Comparison of ENCODE assay signal across 8 cellular contexts in the genomic region with DNA sequence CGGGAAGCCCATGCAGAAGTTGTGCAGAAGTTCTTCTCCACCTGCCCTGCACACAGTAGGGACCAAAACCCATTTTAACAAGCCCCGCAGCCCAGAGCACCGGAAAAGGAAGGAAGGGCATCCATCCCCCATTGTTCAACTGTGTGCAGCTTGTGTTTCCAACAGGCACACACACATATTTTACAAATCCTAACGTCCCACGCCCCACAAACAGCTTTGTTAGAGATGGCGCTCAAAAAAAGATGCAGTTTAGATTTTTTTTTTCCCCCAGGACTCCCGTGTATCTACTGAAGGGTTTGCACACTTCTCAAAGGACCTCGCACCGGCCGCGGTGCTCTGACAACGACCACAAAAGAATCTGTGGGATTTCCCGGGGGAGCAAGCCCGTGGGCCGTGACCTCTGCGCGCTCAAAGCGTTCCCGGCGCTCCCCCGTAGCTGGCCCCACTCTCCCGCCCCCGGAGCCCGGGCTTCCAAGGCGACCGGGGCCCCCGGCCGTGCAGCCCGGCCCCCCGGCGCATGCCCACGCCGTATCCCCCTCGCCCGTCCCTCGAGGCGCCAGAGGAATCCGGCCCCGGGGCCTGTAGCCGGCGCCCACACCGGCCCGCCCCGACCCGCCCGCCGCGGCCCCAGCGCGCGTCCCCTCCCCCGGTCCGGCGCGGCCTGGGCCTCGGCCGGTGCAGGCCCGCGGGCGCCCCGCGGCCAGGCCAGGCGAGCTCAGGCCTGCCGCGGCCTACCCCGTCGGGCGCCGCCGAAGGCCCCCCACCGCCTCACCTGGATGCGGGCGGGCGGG. TPM values are rescaled to one million over a fixed set of nuclear protein-coding genes. Genes with fewer than 3 reads are reported as not detected.
DNase-seq lines count a peak whose midpoint lies in the region; ATAC-seq, FAIRE-seq and TF ChIP-seq lines count a peak whose summit lies in the region.

No MANE protein-coding gene starts in this region.

- no peak for FAIRE-seq in D721Med (lab: Jason Lieb, UNC)

- no peaks in the 10 kb centered on the region for H3K27me3 ChIP-seq in OCI-LY1 (ENCODE audit: insufficient read depth, low read length)

- peaks cover 24% of the 10 kb centered on the region; the same call in 1 of the 2 replicates for H3K36me3 ChIP-seq in OCI-LY1 (ENCODE audit: insufficient read depth, low read length)

- DNase-seq in DMS79 (lab: John Stamatoyannopoulos, UW) (peak; percentile 0), DMS79 treated with DMSO at 0.1 percent for 48 hours (lab: John Stamatoyannopoulos, UW) (no peak), amniotic epithelial cell (ENCODE audit: low read depth) (peak; percentile 62), immature natural killer cell (peak in 2 of 3 donors; percentile 16 to 18), D721Med (ENCODE audit: insufficient read length, low spot score) (no peak)
- DNase-seq in stimulated activated CD8-positive, alpha-beta memory T cell treated with anti-CD3 and anti-CD28 coated beads, Interleukin-12 subunit alpha, Interleukin-12 subunit beta, amount 100 ng/mL, for 4 hours (ENCODE audit: low read depth) = peak; percentile 18

- H3F3A ChIP-seq in OCI-LY1 (ENCODE audit: insufficient read depth, low read length) = no peaks in the 10 kb centered on the region

- peak; percentile 18 for ATAC-seq in HG02610 (IDR thresholded peaks at IDR 0.05; ENCODE audit: unreplicated experiment)

- H3K27me3 Mint-ChIP-seq in immature natural killer cell (ENCODE audit: low read depth in 3 of 3) = peaks cover 0 to 9% (median 9%) of the 10 kb centered on the region in 3 donors

- no peaks in the 10 kb centered on the region for H3K9me3 ChIP-seq in OCI-LY1 (ENCODE audit: low read length)

- no peaks in the 10 kb centered on the region for H3K9me2 ChIP-seq in OCI-LY1 (ENCODE audit: low read depth, low read length)

- H2AFZ ChIP-seq in OCI-LY1 (ENCODE audit: low read length) = no peak overlapping the region

- H3K4me1 Mint-ChIP-seq in immature natural killer cell = peaks cover 40 to 45% of the 10 kb centered on the region in 2 donors

- H3K4me3 ChIP-seq in OCI-LY1 (ENCODE audit: low read depth, low read length, poor library complexity, severe bottlenecking) = peak overlapping the region; percentile 97

- H3K9me3 Mint-ChIP-seq in immature natural killer cell = no peaks in the 10 kb centered on the region

- peak overlapping the region; percentile 87 to 96 (median 93) for H3K27ac Mint-ChIP-seq in immature natural killer cell

- peaks cover 46% of the 10 kb centered on the region for H3K79me2 ChIP-seq in OCI-LY1 (ENCODE audit: insufficient read depth, low read length)

- H3K4me3 Mint-ChIP-seq in immature natural killer cell = peak overlapping the region; percentile 86 to 97 (median 90)

- TF ChIP-seq CTCF in OCI-LY1 (IDR thresholded peaks at IDR 0.05; ENCODE audit: low read length) (no peak), D721Med (IDR thresholded peaks at IDR 0.05; ENCODE audit: insufficient read depth, missing control alignments) (no peak)

- H3K9ac ChIP-seq in OCI-LY1 (ENCODE audit: low read length) = peak overlapping the region; percentile 98

- peak overlapping the region; percentile 79 for H3K27ac ChIP-seq in OCI-LY1 (ENCODE audit: low read depth, low read length, poor library complexity, severe bottlenecking)

- H4K20me1 ChIP-seq in OCI-LY1 (ENCODE audit: insufficient read depth, low read length) = no peaks in the 10 kb centered on the region

- H3K36me3 Mint-ChIP-seq in immature natural killer cell = peaks cover 0 to 4% (median 0%) of the 10 kb centered on the region in 3 donors

- H3K4me1 ChIP-seq in OCI-LY1 (ENCODE audit: insufficient read depth, low read length, severe bottlenecking) = peaks cover 48% of the 10 kb centered on the region

- peak overlapping the region; percentile 95 for H3K4me2 ChIP-seq in OCI-LY1 (ENCODE audit: low read length)

RNA-seq across cellular contexts. Expression of a gene that starts 0.5 kb away (rescaled TPM):
- polyA plus RNA-seq in immature natural killer cell = 10 to 100 TPM; 48.9 to 62.0 (median 54.1) TPM

RNA-seq across cellular contexts. Expression of a gene that starts 47.6 kb away (rescaled TPM):
- polyA plus RNA-seq in immature natural killer cell = 1 to 10 TPM in 1 of 3 donors, under 1 TPM in 1, not detected in 1; 0.57 to 1.1 TPM

Comparison
In these comparisons a context has a peak if more than half of its experiments do, and no peak if none do; other contexts are left out.
1. DNase-seq: peak in DMS79 (single experiment), amniotic epithelial cell (single experiment), immature natural killer cell (2 of 3) and stimulated activated CD8-positive, alpha-beta memory T cell treated with anti-CD3 and anti-CD28 coated beads, Interleukin-12 subunit alpha, Interleukin-12 subunit beta, amount 100 ng/mL, for 4 hours (single experiment); none in DMS79 treated with DMSO at 0.1 percent for 48 hours (single experiment) and D721Med (single experiment).